1 cellular context compared by ENCODE assay signal in the genomic region with DNA sequence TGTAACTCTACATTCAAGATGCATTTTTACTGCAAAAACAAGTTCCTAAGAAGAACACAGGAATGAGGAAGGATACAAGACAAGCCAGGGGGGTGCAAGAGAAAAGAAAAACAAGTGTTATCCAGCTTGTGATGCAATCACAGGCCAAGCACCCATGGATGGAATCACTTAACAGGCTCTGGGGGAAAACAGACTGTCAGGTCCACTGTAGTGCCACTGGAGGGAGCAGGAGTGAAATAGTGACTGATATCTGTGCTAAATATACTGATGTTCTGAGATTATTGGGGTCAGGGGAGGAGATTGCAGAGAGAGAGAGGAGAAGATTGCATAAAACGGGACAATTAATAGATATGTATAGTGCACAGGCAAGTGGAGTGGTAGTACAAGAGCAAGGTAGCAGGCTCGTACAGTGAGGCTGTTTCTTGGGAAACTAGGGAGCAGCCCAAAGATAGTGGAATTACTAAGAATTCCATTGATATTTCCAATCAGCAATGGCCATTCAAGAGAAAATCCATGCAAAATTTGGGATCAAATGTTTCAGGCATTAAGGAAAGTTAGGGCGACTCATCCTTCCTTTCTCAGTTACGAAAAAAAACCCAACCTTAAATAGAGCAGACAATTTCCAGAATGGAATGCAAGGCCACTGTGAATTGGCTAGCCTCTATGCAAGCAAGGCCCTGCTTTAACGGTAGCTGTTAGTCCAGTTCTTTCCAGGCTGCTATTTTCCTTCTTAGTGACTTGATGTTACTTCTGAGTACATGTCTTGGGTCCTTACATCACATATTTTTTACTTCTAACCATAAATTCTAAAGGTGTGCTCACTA.
TF ChIP-seq lines count a peak whose summit lies in the region.

No MANE protein-coding gene starts in this region.

TF ChIP-seq in H1, 55 proteins besides CTCF, POLR2A, EP300 and RAD21 (continued from another document):
- TF ChIP-seq, protein P1, sequence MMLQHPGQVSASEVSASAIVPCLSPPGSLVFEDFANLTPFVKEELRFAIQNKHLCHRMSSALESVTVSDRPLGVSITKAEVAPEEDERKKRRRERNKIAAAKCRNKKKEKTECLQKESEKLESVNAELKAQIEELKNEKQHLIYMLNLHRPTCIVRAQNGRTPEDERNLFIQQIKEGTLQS (IDR thresholded peaks at IDR 0.05; ENCODE audit: insufficient read depth, low read depth, low read length): 0 out of 2 replicates have a peak, but pooled peaks have one; percentile 50
- TF ChIP-seq TBP (IDR thresholded peaks at IDR 0.05; ENCODE audit: low read depth, low read length): no peak
- peak; percentile 97 for TF ChIP-seq CEBPB (IDR thresholded peaks at IDR 0.05; ENCODE audit: low read depth, low read length)
- no peak for TF ChIP-seq POU5F1 (IDR thresholded peaks at IDR 0.05; ENCODE audit: low read depth, low read length)
- TF ChIP-seq CBX8 (IDR thresholded peaks at IDR 0.05; ENCODE audit: borderline replicate concordance, low read depth, low read length): no peak
- TF ChIP-seq, protein P2, sequence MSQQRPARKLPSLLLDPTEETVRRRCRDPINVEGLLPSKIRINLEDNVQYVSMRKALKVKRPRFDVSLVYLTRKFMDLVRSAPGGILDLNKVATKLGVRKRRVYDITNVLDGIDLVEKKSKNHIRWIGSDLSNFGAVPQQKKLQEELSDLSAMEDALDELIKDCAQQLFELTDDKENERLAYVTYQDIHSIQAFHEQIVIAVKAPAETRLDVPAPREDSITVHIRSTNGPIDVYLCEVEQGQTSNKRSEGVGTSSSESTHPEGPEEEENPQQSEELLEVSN (IDR thresholded peaks at IDR 0.05): no peak
- no peak for TF ChIP-seq TAF7 (optimal IDR thresholded peaks at IDR 0.05; ENCODE audit: borderline replicate concordance, low read depth, low read length)
- TF ChIP-seq GTF2F1 (IDR thresholded peaks at IDR 0.05; ENCODE audit: borderline replicate concordance, low read depth, low read length): no peak
